1 cellular context compared by ENCODE assay signal in genomic region chr7:121519548-121520521, GRCh38.
TF ChIP-seq lines count a peak whose summit lies in the region.

No MANE protein-coding gene starts in this region.

TF ChIP-seq in H1, 55 proteins besides CTCF, POLR2A, EP300 and RAD21:
- TF ChIP-seq CEBPB (IDR thresholded peaks at IDR 0.05; ENCODE audit: low read depth, low read length) (no peak), CREB1 (IDR thresholded peaks at IDR 0.05) (no peak), BACH1 (IDR thresholded peaks at IDR 0.05; ENCODE audit: low read length) (no peak), FOSL1 (IDR thresholded peaks at IDR 0.05; ENCODE audit: insufficient read depth, low read depth, low read length) (no peak)
